ENCODE assay signal across 6 cellular contexts in genomic region chr6:31597006-31597405, GRCh38. TPM values are rescaled to one million over a fixed set of nuclear protein-coding genes. Genes with fewer than 3 reads are reported as not detected.
DNase-seq lines count a peak whose midpoint lies in the region; ATAC-seq and TF ChIP-seq lines count a peak whose summit lies in the region.

No MANE protein-coding gene starts in this region.

- peaks cover 45% of the 10 kb centered on the region for H3K4me1 Mint-ChIP-seq in stimulated activated effector memory CD8-positive, alpha-beta T cell treated with anti-CD3 and anti-CD28 coated beads, Interleukin-12 subunit alpha, Interleukin-12 subunit beta, amount 100 ng/mL, for 72 hours

- H3K4me3 Mint-ChIP-seq in stimulated activated effector memory CD8-positive, alpha-beta T cell treated with anti-CD3 and anti-CD28 coated beads, Interleukin-12 subunit alpha, Interleukin-12 subunit beta, amount 100 ng/mL, for 72 hours = no peak overlapping the region

- no peak for TF ChIP-seq POLR2A in prostate gland (IDR thresholded peaks at IDR 0.05)

- in situ Hi-C loops in brain microvascular endothelial cell (cut with HindIII; ENCODE audit: low pct_ligation_motif_present, low sequenced_read_pairs) = no loop called here

- intact Hi-C loops in prostate gland (cut with DNase I) = no loop called here

- DNase-seq in GM10266 (ENCODE audit: extremely low spot score) (peak; percentile 57), NCI-H2227 treated with DMSO at 0.1 percent for 48 hours (lab: John Stamatoyannopoulos, UW) (peak; percentile 48), brain microvascular endothelial cell (peak; percentile 32), epidermal melanocyte (ENCODE audit: insufficient read length, low spot score) (no peak), prostate gland (ENCODE audit: low spot score) (no peak)
- no peak for DNase-seq in stimulated activated effector memory CD8-positive, alpha-beta T cell treated with anti-CD3 and anti-CD28 coated beads, Interleukin-12 subunit alpha, Interleukin-12 subunit beta, amount 100 ng/mL, for 72 hours (ENCODE audit: low spot score in 2 of 2)

- peak; percentile 54 for TF ChIP-seq CTCF in GM10266 (IDR thresholded peaks at IDR 0.05; ENCODE audit: control insufficient read depth, insufficient read depth, low read depth, missing control alignments)
- TF ChIP-seq CTCF in brain microvascular endothelial cell (IDR thresholded peaks at IDR 0.05; ENCODE audit: low read depth, low read length, missing control alignments) = peak; percentile 60
- peak in 2 of 4 experiments; percentile 11 to 36 for TF ChIP-seq CTCF in prostate gland (IDR thresholded peaks at IDR 0.05)

- H3K9me3 ChIP-seq in prostate gland = no peaks in the 10 kb centered on the region

- WGBS in prostate gland = 26% methylated on average over 2 of the region's 2 CpGs

- H3K4me3 ChIP-seq in brain microvascular endothelial cell (ENCODE audit: low read depth, low read length) = no peak overlapping the region
- H3K4me3 ChIP-seq in prostate gland = no peak overlapping the region

- peak; percentile 75 for ATAC-seq in stimulated activated effector memory CD8-positive, alpha-beta T cell treated with anti-CD3 and anti-CD28 coated beads, Interleukin-12 subunit alpha, Interleukin-12 subunit beta, amount 100 ng/mL, for 72 hours

- no peaks in the 10 kb centered on the region for H3K36me3 ChIP-seq in brain microvascular endothelial cell (replicated peaks)
- H3K36me3 ChIP-seq in prostate gland = no peaks in the 10 kb centered on the region

- H3K27ac ChIP-seq in brain microvascular endothelial cell (no peak overlapping the region), prostate gland (no peak overlapping the region)

- peaks cover 19% of the 10 kb centered on the region for H3K36me3 Mint-ChIP-seq in stimulated activated effector memory CD8-positive, alpha-beta T cell treated with anti-CD3 and anti-CD28 coated beads, Interleukin-12 subunit alpha, Interleukin-12 subunit beta, amount 100 ng/mL, for 72 hours

- peak overlapping the region; percentile 5 for H3K27ac Mint-ChIP-seq in stimulated activated effector memory CD8-positive, alpha-beta T cell treated with anti-CD3 and anti-CD28 coated beads, Interleukin-12 subunit alpha, Interleukin-12 subunit beta, amount 100 ng/mL, for 72 hours

- no peaks in the 10 kb centered on the region for H3K9me3 Mint-ChIP-seq in stimulated activated effector memory CD8-positive, alpha-beta T cell treated with anti-CD3 and anti-CD28 coated beads, Interleukin-12 subunit alpha, Interleukin-12 subunit beta, amount 100 ng/mL, for 72 hours

- H3K27me3 ChIP-seq in brain microvascular endothelial cell (replicated peaks) (no peaks in the 10 kb centered on the region), prostate gland (replicated peaks; ENCODE audit: insufficient read depth) (no peaks in the 10 kb centered on the region)

- H3K4me1 ChIP-seq in prostate gland (replicated peaks) = no peaks in the 10 kb centered on the region

RNA-seq across cellular contexts. Expression of gene NCR3, which starts 4.2 kb away (rescaled TPM):
- not detected for total RNA-seq in prostate gland

RNA-seq across cellular contexts. Expression of gene LST1, which starts 10.9 kb away (rescaled TPM):
- 1 to 10 TPM in 1 of 2 donors, not detected in 1; 3.1 TPM for total RNA-seq in prostate gland

RNA-seq across cellular contexts. Expression of gene LTB, which starts 14.8 kb away (rescaled TPM):
- under 1 TPM in 1 of 2 donors, not detected in 1; 0.97 TPM for total RNA-seq in prostate gland

RNA-seq across cellular contexts. Expression of gene AIF1, which starts 18.0 kb away (rescaled TPM):
- total RNA-seq in prostate gland = 10 to 100 TPM; 11.1 to 14.6 TPM

RNA-seq across cellular contexts. Expression of gene TNF, which starts 21.6 kb away (rescaled TPM):
- under 1 TPM in 1 of 2 donors, not detected in 1; 0.23 TPM for total RNA-seq in prostate gland

Comparison
In these comparisons a context has a peak if more than half of its experiments do, and no peak if none do; other contexts are left out.
1. DNase-seq: peak in GM10266 (single experiment), NCI-H2227 treated with DMSO at 0.1 percent for 48 hours (single experiment) and brain microvascular endothelial cell (single experiment); none in stimulated activated effector memory CD8-positive, alpha-beta T cell treated with anti-CD3 and anti-CD28 coated beads, Interleukin-12 subunit alpha, Interleukin-12 subunit beta, amount 100 ng/mL, for 72 hours (0 of 2), epidermal melanocyte (single experiment) and prostate gland (single experiment).